ENCODE assay signal across 8 cellular contexts in the genomic region with DNA sequence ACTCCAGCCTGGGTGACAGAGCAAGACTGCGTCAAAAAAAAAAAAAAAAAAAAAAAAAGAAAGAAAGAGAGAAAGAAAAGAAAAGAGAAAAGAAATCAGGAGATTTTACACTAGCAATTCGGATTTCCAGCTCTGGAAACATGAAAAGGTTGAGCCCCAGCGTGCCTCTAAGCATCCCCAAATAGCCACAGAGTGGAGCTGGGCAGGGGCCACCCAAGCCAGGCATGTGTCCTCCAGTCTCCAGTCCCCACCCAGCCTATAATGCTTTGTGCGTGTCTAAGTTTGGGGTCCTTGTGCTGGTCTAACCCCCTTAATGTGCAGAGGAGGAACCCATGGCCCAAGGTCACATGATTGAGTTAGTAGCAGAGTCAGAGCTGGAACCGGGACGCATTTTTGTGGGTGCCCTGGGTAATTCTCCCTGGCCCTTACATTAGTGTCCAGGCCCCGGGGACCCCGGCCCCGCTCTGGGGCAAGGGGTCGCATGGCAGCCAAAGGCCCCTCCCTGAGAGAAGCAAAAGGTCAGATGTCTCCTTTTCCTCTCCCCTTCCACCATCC. TPM values are rescaled to one million over a fixed set of nuclear protein-coding genes. Genes with fewer than 3 reads are reported as not detected.
DNase-seq lines count a peak whose midpoint lies in the region; ATAC-seq and TF ChIP-seq lines count a peak whose summit lies in the region.
"Had no signal": no experiment of that assay in that cellular context is flagged by ENCODE, and none has a peak within 500 bp of the region (broad histone marks: within the 10 kb centered on the region; RNA-seq: fewer than 3 reads in every experiment).

No MANE protein-coding gene starts in this region.

- H3K9me3 ChIP-seq in colonic mucosa (no peaks in the 10 kb centered on the region), psoas muscle (no peaks in the 10 kb centered on the region)

- H3K27me3 ChIP-seq in KMS-11 (ENCODE audit: insufficient read depth, low read depth) (no peaks in the 10 kb centered on the region; the same call in 1 of the 2 replicates), colonic mucosa (no peaks in the 10 kb centered on the region), psoas muscle (ENCODE audit: insufficient read depth in 3 of 3, low read length in 2 of 3) (peaks cover 0 to 12% (median 0%) of the 10 kb centered on the region in 3 donors)

- H4K20me1 ChIP-seq in KMS-11 (ENCODE audit: insufficient read depth) = no peaks in the 10 kb centered on the region

- H3K36me3 ChIP-seq in KMS-11 (ENCODE audit: insufficient read depth) = no peaks in the 10 kb centered on the region
- H3K36me3 ChIP-seq in colonic mucosa = no peaks in the 10 kb centered on the region
- H3K36me3 ChIP-seq in psoas muscle (ENCODE audit: insufficient read depth in 1 of 2, low read depth in 1 of 2) = no peaks in the 10 kb centered on the region

- H3K9me3 Mint-ChIP-seq in Calu3 (ENCODE audit: low read depth, unreplicated experiment) = no peaks in the 10 kb centered on the region

- peak overlapping the region; percentile 85 for H3K4me3 Mint-ChIP-seq in Calu3 (ENCODE audit: low read depth, unreplicated experiment)

- TF ChIP-seq CTCF in Calu3 (IDR thresholded peaks at IDR 0.05; ENCODE audit: unreplicated experiment) = no peak
- TF ChIP-seq CTCF in KMS-11 (conservative IDR thresholded peaks at IDR 0.05; ENCODE audit: low read depth, low read length) = no peak
- TF ChIP-seq CTCF in colonic mucosa (IDR thresholded peaks at IDR 0.05) = no peak
- no peak for TF ChIP-seq CTCF in psoas muscle (IDR thresholded peaks at IDR 0.05)

- H3K79me2 ChIP-seq in KMS-11 (ENCODE audit: insufficient read depth, low read depth) = no peaks in the 10 kb centered on the region

- peaks cover 25% of the 10 kb centered on the region for H3K27me3 Mint-ChIP-seq in Calu3 (ENCODE audit: unreplicated experiment)

- H3K27ac Mint-ChIP-seq in Calu3 (ENCODE audit: unreplicated experiment) = peak overlapping the region; percentile 38

- WGBS in psoas muscle, 3 donors = 30 to 34% (median 32%) methylated on average over 9 to 10 of the region's 10 CpGs

- peak overlapping the region; percentile 95 for H2AFZ ChIP-seq in KMS-11 (ENCODE audit: low read depth)

- no peak overlapping the region for H3K27ac ChIP-seq in KMS-11
- no peak overlapping the region for H3K27ac ChIP-seq in colonic mucosa
- H3K27ac ChIP-seq in psoas muscle = no peak overlapping the region

- H3K4me1 ChIP-seq in KMS-11 (ENCODE audit: low read depth, poor library complexity, severe bottlenecking) (peaks cover 19% of the 10 kb centered on the region), colonic mucosa (no peaks in the 10 kb centered on the region), psoas muscle (peaks cover 14% of the 10 kb centered on the region)

- DNase-seq in Calu3 (no peak), colonic mucosa (no peak), psoas muscle (no peak), foreskin melanocyte (no peak), NCI-H2227 (lab: John Stamatoyannopoulos, UW; ENCODE audit: unreplicated experiment) (no peak)

- CTCF ChIA-PET in Calu3 (lab: Charles Lee) = interaction anchor here (0.5 to 5.1 kb wide), 18 partner anchors 8 to 481 kb away, joined by 3 to 65 read pairs (median 6); no protein-coding TSS in a partner anchor

- H3K4me3 ChIP-seq in KMS-11 (IDR thresholded peaks at IDR 0.05; ENCODE audit: insufficient read depth, low read depth, low read length) (no peak overlapping the region), colonic mucosa (peak overlapping the region; percentile 29), psoas muscle (peak overlapping the region; percentile 38)

- intact Hi-C loops in Calu3 (cut with micrococcal nuclease; ENCODE audit: unreplicated experiment) (loop anchor here (1.0 to 10.0 kb wide), 3 partner anchors 50 to 356 kb away; a partner anchor contains a TSS), colonic mucosa (cut with DNase I) (loop anchor here (10.0 kb wide), 1 partner anchor 246 kb away; no protein-coding TSS in a partner anchor), psoas muscle (cut with DNase I) (loop anchor here (5.0 to 10.0 kb wide), 3 partner anchors 244 to 356 kb away; a partner anchor contains a TSS)

- ATAC-seq in psoas muscle = no peak
- ATAC-seq in HG03196 (IDR thresholded peaks at IDR 0.05; ENCODE audit: unreplicated experiment) = no peak

- H3K9ac ChIP-seq in KMS-11 = peak overlapping the region; percentile 45; the same call in 1 of the 2 replicates
- H3K9ac ChIP-seq in colonic mucosa (ENCODE audit: low read depth in 2 of 2, low read length in 2 of 2) = peak overlapping the region in 1 of 2 donors; percentile 34

- no TSS peak for BruUV-seq in Calu3 (replicated peaks; lab: Mats Ljungman, UMichigan)

- H3K4me1 Mint-ChIP-seq in Calu3 (ENCODE audit: low read depth, unreplicated experiment) = peaks cover 7% of the 10 kb centered on the region

- H3K36me3 Mint-ChIP-seq in Calu3 (ENCODE audit: insufficient read depth, unreplicated experiment) = peaks cover 43% of the 10 kb centered on the region

- H3K4me2 ChIP-seq in KMS-11 = peak overlapping the region; percentile 59; the same call in 1 of the 2 replicates

RNA-seq across cellular contexts. Expression of a gene that starts 19.9 kb away (rescaled TPM):
- total RNA-seq in Calu3 (2022) (0.57 and 1.2 TPM in 2 replicates), colonic mucosa (under 1 TPM; 0.42 TPM), psoas muscle (under 1 TPM in 2 of 4 donors, not detected in 2; 0.15 to 0.26 TPM)
- under 1 TPM; 0.03 to 0.21 (median 0.05) TPM for polyA plus RNA-seq in psoas muscle

RNA-seq across cellular contexts. Expression of a gene that starts 51.4 kb away (rescaled TPM):
- total RNA-seq in Calu3 (2022) (75.9 and 114 TPM in 2 replicates), colonic mucosa (1 to 10 TPM; 1.1 to 8.2 TPM), psoas muscle (1 to 10 TPM; 4.7 to 7.9 (median 5.7) TPM)
- polyA plus RNA-seq in psoas muscle = 1 to 10 TPM; 2.2 to 2.7 (median 2.5) TPM
- total RNA-seq: mononuclear cell had no signal
